19 cellular contexts compared by ENCODE assay signal in genomic region chr1:229122606-229123005, GRCh38.
DNase-seq lines count a peak whose midpoint lies in the region; ATAC-seq, FAIRE-seq and TF ChIP-seq lines count a peak whose summit lies in the region.
"Had no signal": no experiment of that assay in that cellular context is flagged by ENCODE, and none has a peak within 500 bp of the region (broad histone marks: within the 10 kb centered on the region; RNA-seq: fewer than 3 reads in every experiment).

No MANE protein-coding gene starts in this region.

- no peaks in the 10 kb centered on the region for H3K9me3 ChIP-seq in right lobe of liver
- H3K9me3 ChIP-seq in HepG2 (ENCODE audit: low read length): no peaks in the 10 kb centered on the region
- H3K9me3 ChIP-seq in HEK293 (ENCODE audit: control insufficient read depth, insufficient read depth, low read depth, low read length): no peaks in the 10 kb centered on the region
- peaks cover 0 to 4% of the 10 kb centered on the region in 2 donors for H3K9me3 ChIP-seq in neuronal stem cell (replicated peaks in 1 of 2; ENCODE audit: control insufficient read depth in 2 of 2, insufficient read depth in 1 of 2, low read depth in 1 of 2, low read length in 2 of 2)
- no peaks in the 10 kb centered on the region for H3K9me3 ChIP-seq in tibial artery

- no peak overlapping the region for H3K9ac ChIP-seq in HepG2 (ENCODE audit: insufficient read depth, low read depth, low read length)
- no peak overlapping the region for H3K9ac ChIP-seq in neuronal stem cell (ENCODE audit: low read depth, low read length, poor library complexity)

- H3K79me2 ChIP-seq in HepG2 (ENCODE audit: insufficient read depth, low read length): no peaks in the 10 kb centered on the region

- H4K20me1 ChIP-seq in HepG2 (ENCODE audit: insufficient read depth, low read length): no peaks in the 10 kb centered on the region

- intact Hi-C loops in right lobe of liver (cut with DNase I): no loop called here
- intact Hi-C loops in HepG2 (cut with micrococcal nuclease; ENCODE audit: unreplicated experiment): no loop called here
- intact Hi-C loops in tibial artery (cut with DNase I; ENCODE audit: low total_unique reads): no loop called here

- BruUV-seq in HepG2 (replicated peaks; lab: Mats Ljungman, UMichigan): no TSS peak

- H2BK12ac ChIP-seq in neuronal stem cell (ENCODE audit: low read length): peak overlapping the region; percentile 8

- CTCF ChIA-PET in HepG2 (lab: Yijun Ruan, JAX; ENCODE audit: low intra/inter-chr PET ratio, low total read pairs): no interaction called here
- CTCF ChIA-PET in HEK293 (lab: Yijun Ruan, JAX): interaction anchor here (1.8 kb wide), 1 partner anchor 105 kb away, joined by 5 read pairs; no protein-coding TSS in a partner anchor

- no peak for TF ChIP-seq EP300 in HepG2 (IDR thresholded peaks at IDR 0.05; ENCODE audit: low read depth in 2 of 2, low read length in 2 of 2)
- no peak for TF ChIP-seq EP300 in HepG2 (CRISPR knock-in tag; IDR thresholded peaks at IDR 0.05; ENCODE audit: borderline replicate concordance)

- no peak overlapping the region for H3K14ac ChIP-seq in neuronal stem cell (ENCODE audit: low read length)

- WGBS in right lobe of liver (ENCODE audit: insufficient coverage, low coverage, low lambda C conversion rate, missing lambda C conversion rate): 92% methylated on average over 2 of the region's 6 CpGs
- 87% methylated on average over 6 of the region's 6 CpGs for WGBS in HepG2 (ENCODE audit: low lambda C conversion rate)
- WGBS in neuronal stem cell (ENCODE audit: extremely low coverage in 2 of 2, insufficient read length in 2 of 2, insufficient replicate concordance in 1 of 2), 2 donors: no CpG with 5 or more reads among the region's 6 CpGs

- H2AK5ac ChIP-seq in neuronal stem cell (ENCODE audit: low read depth, low read length): no peak overlapping the region

- H3K4ac ChIP-seq in neuronal stem cell (ENCODE audit: low read length): no peak overlapping the region

- TF ChIP-seq CTCF in right lobe of liver (IDR thresholded peaks at IDR 0.05) (no peak), HepG2 (CRISPR knock-in tag; IDR thresholded peaks at IDR 0.05) (no peak), HEK293 (tag by site-specific recombination; IDR thresholded peaks at IDR 0.05) (no peak), tibial artery (IDR thresholded peaks at IDR 0.05) (no peak)

- H3K4me3 ChIP-seq in right lobe of liver: no peak overlapping the region
- no peak overlapping the region for H3K4me3 ChIP-seq in HepG2 (replicated peaks in 1 of 3; ENCODE audit: insufficient read depth in 1 of 3, low read depth in 2 of 3, low read length in 3 of 3)
- no peak overlapping the region for H3K4me3 ChIP-seq in HEK293 (ENCODE audit: low read depth, low read length)
- no peak overlapping the region for H3K4me3 ChIP-seq in neuronal stem cell (ENCODE audit: low read length in 2 of 2)
- H3K4me3 ChIP-seq in tibial artery: no peak overlapping the region

- H3K36me3 ChIP-seq in right lobe of liver (no peaks in the 10 kb centered on the region), HepG2 (replicated peaks in 1 of 2; ENCODE audit: control insufficient read depth in 1 of 2, insufficient read depth in 2 of 2, low read length in 2 of 2) (no peaks in the 10 kb centered on the region), HEK293 (ENCODE audit: control insufficient read depth in 2 of 2, insufficient read depth in 1 of 2, low read length in 2 of 2) (no peaks in the 10 kb centered on the region), neuronal stem cell (replicated peaks in 1 of 2; ENCODE audit: control insufficient read depth in 2 of 2, insufficient read depth in 2 of 2, low read length in 2 of 2) (no peaks in the 10 kb centered on the region), tibial artery (no peaks in the 10 kb centered on the region)

- H2BK5ac ChIP-seq in neuronal stem cell (ENCODE audit: low read length): no peak overlapping the region

- H3K4me1 ChIP-seq in right lobe of liver (peaks cover 0 to 39% (median 10%) of the 10 kb centered on the region in 4 donors), HepG2 (ENCODE audit: insufficient read depth, low read length) (peaks cover 47% of the 10 kb centered on the region), HEK293 (ENCODE audit: control insufficient read depth, insufficient read depth, low read length) (peaks cover 4% of the 10 kb centered on the region; the same call in 1 of the 2 replicates), neuronal stem cell (ENCODE audit: control insufficient read depth in 2 of 2, insufficient read depth in 1 of 2, low read depth in 1 of 2, low read length in 2 of 2) (no peaks in the 10 kb centered on the region), tibial artery (peaks cover 0 to 47% (median 31%) of the 10 kb centered on the region in 4 donors)

- DNase-seq in right lobe of liver (no peak), HepG2 (ENCODE audit: low spot score) (no peak), neuronal stem cell (ENCODE audit: low spot score) (no peak), tibial artery (no peak), SIG-M5 treated with dmso at 0.1 percent for 504 hours (lab: John Stamatoyannopoulos, UW; ENCODE audit: unreplicated experiment) (no peak)
- DNase-seq: CD4-positive, alpha-beta T cell; CD8-positive, alpha-beta memory T cell; DMS 273 treated with DMSO at 0.1 percent for 48 hours; DMS79 treated with DMSO at 0.1 percent for 48 hours; GF-D8; GOT3; H7; HCEC 1CT had no signal

- in situ Hi-C loops in HepG2 (cut with HindIII; ENCODE audit: extremely low pct_ligation_motif_present, low pct_unique_long_range_greater_than_20kb): no loop called here

- no peak overlapping the region for H4K91ac ChIP-seq in neuronal stem cell (ENCODE audit: low read depth, low read length, poor library complexity)

- peak overlapping the region; percentile 20 for H3K18ac ChIP-seq in neuronal stem cell (ENCODE audit: low read length)

- no peaks in the 10 kb centered on the region for H3K27me3 ChIP-seq in right lobe of liver
- no peaks in the 10 kb centered on the region for H3K27me3 ChIP-seq in HepG2 (ENCODE audit: control insufficient read depth in 1 of 2, insufficient read depth in 2 of 2, low read length in 2 of 2)
- no peaks in the 10 kb centered on the region for H3K27me3 ChIP-seq in neuronal stem cell (ENCODE audit: control insufficient read depth in 3 of 3, insufficient read depth in 3 of 3, low read depth in 1 of 3, low read length in 3 of 3)
- no peaks in the 10 kb centered on the region for H3K27me3 ChIP-seq in tibial artery

- FAIRE-seq in HepG2 (lab: Jason Lieb, UNC): no peak
- FAIRE-seq: D721Med, GM12891, GM18507 had no signal

- no peak overlapping the region for H4K8ac ChIP-seq in neuronal stem cell (ENCODE audit: low read depth, low read length)

- TF ChIP-seq POLR2A in right lobe of liver (IDR thresholded peaks at IDR 0.05) (no peak), HepG2 (IDR thresholded peaks at IDR 0.05; ENCODE audit: insufficient read depth in 1 of 2, low read depth in 2 of 2, low read length in 2 of 2) (no peak)

- TF ChIP-seq RAD21 in HepG2 (CRISPR knock-in tag; IDR thresholded peaks at IDR 0.05): no peak

- H2BK15ac ChIP-seq in neuronal stem cell (ENCODE audit: low read length): peak overlapping the region; percentile 3

- H3K79me1 ChIP-seq in neuronal stem cell (ENCODE audit: low read depth, low read length): no peaks in the 10 kb centered on the region

- POLR2A ChIA-PET in HepG2 (lab: Yijun Ruan, JAX) (no interaction called here), HEK293 (lab: Yijun Ruan, JAX) (interaction anchor here (1.0 kb wide), 1 partner anchor 9 kb away, joined by 3 read pairs; no protein-coding TSS in a partner anchor)

- H3K27ac ChIP-seq in right lobe of liver (peak overlapping the region in 2 of 3 donors; percentile 65 to 82), HepG2 (ENCODE audit: extremely low read length, insufficient read depth, low read length) (no peak overlapping the region), HEK293 (ENCODE audit: extremely low read depth, low read depth, low read length) (no peak overlapping the region), neuronal stem cell (replicated peaks; ENCODE audit: low read length) (no peak overlapping the region), tibial artery (peak overlapping the region; percentile 71 to 78)

- ATAC-seq in right lobe of liver (no peak), HepG2 (no peak), HG02870 (IDR thresholded peaks at IDR 0.05; ENCODE audit: unreplicated experiment) (no peak), GM19395 (IDR thresholded peaks at IDR 0.05; ENCODE audit: unreplicated experiment) (no peak)

- H3K4me2 ChIP-seq in HepG2 (ENCODE audit: low read depth, low read length): no peak overlapping the region
- H3K4me2 ChIP-seq in neuronal stem cell (ENCODE audit: insufficient read depth, low read length, poor library complexity, severe bottlenecking): no peak overlapping the region

- no peak overlapping the region for H2BK120ac ChIP-seq in neuronal stem cell (ENCODE audit: low read depth, low read length)

- H2AFZ ChIP-seq in HepG2 (ENCODE audit: low read length) (no peak overlapping the region), neuronal stem cell (ENCODE audit: low read length) (no peak overlapping the region)

- no peak overlapping the region for H3K23ac ChIP-seq in neuronal stem cell (ENCODE audit: low read depth, low read length, poor library complexity)

TF ChIP-seq in HepG2, 621 proteins besides CTCF, POLR2A, EP300 and RAD21 (continues in another document):
- no peak for TF ChIP-seq CC2D1A (CRISPR knock-in tag; IDR thresholded peaks at IDR 0.05)
- TF ChIP-seq THAP8 (CRISPR knock-in tag; IDR thresholded peaks at IDR 0.05; ENCODE audit: borderline replicate concordance): no peak

TF ChIP-seq in HEK293, 187 proteins besides CTCF, POLR2A, EP300 and RAD21 (continues in another document):
- TF ChIP-seq ZFP37 (tag by site-specific recombination; IDR thresholded peaks at IDR 0.05) (no peak), ZNF571 (tag by site-specific recombination; IDR thresholded peaks at IDR 0.05) (no peak), IKZF3 (tag by site-specific recombination; IDR thresholded peaks at IDR 0.05) (no peak), ZNF146 (tag by site-specific recombination; IDR thresholded peaks at IDR 0.05) (no peak), ZNF274 (IDR thresholded peaks at IDR 0.05; ENCODE audit: low read length) (no peak), ZNF274 (tag by site-specific recombination; IDR thresholded peaks at IDR 0.05; ENCODE audit: borderline replicate concordance) (no peak), SCRT2 (tag by site-specific recombination; IDR thresholded peaks at IDR 0.05) (peak; percentile 86), SCRT1 (tag by site-specific recombination; IDR thresholded peaks at IDR 0.05; ENCODE audit: borderline replicate concordance) (peak; percentile 91), ZNF623 (tag by site-specific recombination; IDR thresholded peaks at IDR 0.05) (no peak), ZNF2 (tag by site-specific recombination; IDR thresholded peaks at IDR 0.05) (no peak)

Comparison
In these comparisons a context has a peak if more than half of its experiments do, and no peak if none do; other contexts are left out.
1. H3K27ac ChIP-seq: peak in right lobe of liver (2 of 3) and tibial artery (2 of 2); none in HepG2 (single experiment), HEK293 (single experiment) and neuronal stem cell (single experiment).